Comparison of ENCODE assay signal across 12 cellular contexts in genomic region chr11:2525166-2525861, GRCh38.
DNase-seq lines count a peak whose midpoint lies in the region; ATAC-seq and TF ChIP-seq lines count a peak whose summit lies in the region.
"Had no signal": no experiment of that assay in that cellular context is flagged by ENCODE, and none has a peak within 500 bp of the region (broad histone marks: within the 10 kb centered on the region; RNA-seq: fewer than 3 reads in every experiment).

No MANE protein-coding gene starts in this region.

- 52% methylated on average over 10 of the region's 17 CpGs for WGBS in suprapubic skin

- H3K9me3 Mint-ChIP-seq in activated T-cell treated with anti-CD3 and anti-CD28 coated beads, Interleukin-2, amount 50 U/mL, for 24 hours = no peaks in the 10 kb centered on the region
- no peaks in the 10 kb centered on the region for H3K9me3 Mint-ChIP-seq in activated naive CD4-positive, alpha-beta T cell treated with anti-CD3 and anti-CD28 coated beads, Interleukin-2, amount 10 ng/mL, durations not matched to agents 7 days and 5 days
- H3K9me3 Mint-ChIP-seq: activated T-helper 1 cell treated with anti-CD3 and anti-CD28 coated beads, Interleukin-12 subunit alpha, Interleukin-12 subunit beta, Interleukin-2, Interleukin-4 antibody, amounts not matched to agents 30 ng/mL and 10 ng/mL and 1 ng/mL, durations not matched to agents 14 hours and 24 hours and 36 hours; T-helper 1 cell treated with Interleukin-12 subunit alpha and Interleukin-12 subunit beta and Interleukin-4 antibody, amounts not matched to agents 30 μg/mL and 1 μg/mL, for 36 hours had no signal

- H3K27me3 ChIP-seq in lower lobe of right lung (ENCODE audit: low read depth) (no peaks in the 10 kb centered on the region), suprapubic skin (peaks cover 62% of the 10 kb centered on the region), MG63 (no peaks in the 10 kb centered on the region)

- CTCF ChIA-PET in activated naive CD4-positive, alpha-beta T cell treated with anti-CD3 and anti-CD28 coated beads, Interleukin-2, amount 10 ng/mL, durations not matched to agents 7 days and 5 days (lab: Charles Lee) = no interaction called here

- H3K9me3 ChIP-seq in lower lobe of right lung (no peaks in the 10 kb centered on the region), suprapubic skin (no peaks in the 10 kb centered on the region), MG63 (no peaks in the 10 kb centered on the region)
- H3K9me3 ChIP-seq: thoracic aorta had no signal

- peak overlapping the region; percentile 44 for H3K27ac Mint-ChIP-seq in activated T-cell treated with anti-CD3 and anti-CD28 coated beads, Interleukin-2, amount 50 U/mL, for 24 hours
- H3K27ac Mint-ChIP-seq in activated naive CD4-positive, alpha-beta T cell treated with anti-CD3 and anti-CD28 coated beads, Interleukin-2, amount 10 ng/mL, durations not matched to agents 7 days and 5 days = peak overlapping the region; percentile 70
- H3K27ac Mint-ChIP-seq: activated T-helper 1 cell treated with anti-CD3 and anti-CD28 coated beads, Interleukin-12 subunit alpha, Interleukin-12 subunit beta, Interleukin-2, Interleukin-4 antibody, amounts not matched to agents 30 ng/mL and 10 ng/mL and 1 ng/mL, durations not matched to agents 14 hours and 24 hours and 36 hours; T-helper 1 cell treated with Interleukin-12 subunit alpha and Interleukin-12 subunit beta and Interleukin-4 antibody, amounts not matched to agents 30 μg/mL and 1 μg/mL, for 36 hours had no signal

- no peak overlapping the region for H3K27ac ChIP-seq in lower lobe of right lung
- H3K27ac ChIP-seq in suprapubic skin = no peak overlapping the region
- H3K27ac ChIP-seq: thoracic aorta had no signal

- no peak for TF ChIP-seq POLR2A in suprapubic skin (IDR thresholded peaks at IDR 0.05)

- TF ChIP-seq CTCF in lower lobe of right lung (IDR thresholded peaks at IDR 0.05) (no peak), suprapubic skin (IDR thresholded peaks at IDR 0.05) (no peak)

- H3K36me3 ChIP-seq in lower lobe of right lung = no peaks in the 10 kb centered on the region
- H3K36me3 ChIP-seq in suprapubic skin = no peaks in the 10 kb centered on the region
- H3K36me3 ChIP-seq in MG63 = no peaks in the 10 kb centered on the region
- H3K36me3 ChIP-seq: thoracic aorta had no signal

- intact Hi-C loops in lower lobe of right lung (cut with DNase I) = no loop called here

- no peak overlapping the region for H3K4me3 Mint-ChIP-seq in activated T-cell treated with anti-CD3 and anti-CD28 coated beads, Interleukin-2, amount 50 U/mL, for 24 hours
- H3K4me3 Mint-ChIP-seq in activated naive CD4-positive, alpha-beta T cell treated with anti-CD3 and anti-CD28 coated beads, Interleukin-2, amount 10 ng/mL, durations not matched to agents 7 days and 5 days = no peak overlapping the region
- H3K4me3 Mint-ChIP-seq: activated T-helper 1 cell treated with anti-CD3 and anti-CD28 coated beads, Interleukin-12 subunit alpha, Interleukin-12 subunit beta, Interleukin-2, Interleukin-4 antibody, amounts not matched to agents 30 ng/mL and 10 ng/mL and 1 ng/mL, durations not matched to agents 14 hours and 24 hours and 36 hours; T-helper 1 cell treated with Interleukin-12 subunit alpha and Interleukin-12 subunit beta and Interleukin-4 antibody, amounts not matched to agents 30 μg/mL and 1 μg/mL, for 36 hours had no signal

- TF ChIP-seq EP300 in suprapubic skin (IDR thresholded peaks at IDR 0.05) = no peak

- DNase-seq in activated T-cell treated with anti-CD3 and anti-CD28 coated beads, Interleukin-2, amount 50 U/mL, for 24 hours = peak; percentile 26
- DNase-seq in activated T-cell treated with anti-CD3 and anti-CD28 coated beads, Interleukin-2, amount 50 U/mL, for 48 hours = no peak
- DNase-seq in activated naive CD4-positive, alpha-beta T cell treated with anti-CD3 and anti-CD28 coated beads, Interleukin-2, amount 10 ng/mL, durations not matched to agents 7 days and 5 days = peak; percentile 14
- DNase-seq in lower lobe of right lung (peak; percentile 41), suprapubic skin (ENCODE audit: low spot score in 2 of 2) (peak; percentile 57 to 65), HPDE6-E6E7 (ENCODE audit: extremely low spot score) (no peak), MG63 (no peak)
- DNase-seq: stimulated activated CD4-positive, alpha-beta T cell treated with anti-CD3 and anti-CD28 coated beads, Interleukin-4, amount 100 ng/mL, for 24 hours had no signal

- H3K36me3 Mint-ChIP-seq in activated T-cell treated with anti-CD3 and anti-CD28 coated beads, Interleukin-2, amount 50 U/mL, for 24 hours (ENCODE audit: low read depth) = no peaks in the 10 kb centered on the region
- no peaks in the 10 kb centered on the region for H3K36me3 Mint-ChIP-seq in activated naive CD4-positive, alpha-beta T cell treated with anti-CD3 and anti-CD28 coated beads, Interleukin-2, amount 10 ng/mL, durations not matched to agents 7 days and 5 days

- H3K4me1 ChIP-seq in lower lobe of right lung (peaks cover 16% of the 10 kb centered on the region), suprapubic skin (peaks cover 7% of the 10 kb centered on the region)

- ATAC-seq in lower lobe of right lung = no peak
- ATAC-seq in GM19452 (IDR thresholded peaks at IDR 0.05; ENCODE audit: unreplicated experiment) = no peak

- H3K4me3 ChIP-seq in lower lobe of right lung (no peak overlapping the region), suprapubic skin (no peak overlapping the region), MG63 (no peak overlapping the region)
- H3K4me3 ChIP-seq: thoracic aorta had no signal

- peaks cover 30% of the 10 kb centered on the region for H3K4me1 Mint-ChIP-seq in activated T-cell treated with anti-CD3 and anti-CD28 coated beads, Interleukin-2, amount 50 U/mL, for 24 hours (ENCODE audit: low read depth)
- peaks cover 34% of the 10 kb centered on the region for H3K4me1 Mint-ChIP-seq in activated naive CD4-positive, alpha-beta T cell treated with anti-CD3 and anti-CD28 coated beads, Interleukin-2, amount 10 ng/mL, durations not matched to agents 7 days and 5 days

- no peaks in the 10 kb centered on the region for H3K27me3 Mint-ChIP-seq in activated T-cell treated with anti-CD3 and anti-CD28 coated beads, Interleukin-2, amount 50 U/mL, for 24 hours
- H3K27me3 Mint-ChIP-seq in activated naive CD4-positive, alpha-beta T cell treated with anti-CD3 and anti-CD28 coated beads, Interleukin-2, amount 10 ng/mL, durations not matched to agents 7 days and 5 days = no peaks in the 10 kb centered on the region

Comparison
In these comparisons a context has a peak if more than half of its experiments do, and no peak if none do; other contexts are left out.
1. DNase-seq: peak in activated T-cell treated with anti-CD3 and anti-CD28 coated beads, Interleukin-2, amount 50 U/mL, for 24 hours (single experiment), activated naive CD4-positive, alpha-beta T cell treated with anti-CD3 and anti-CD28 coated beads, Interleukin-2, amount 10 ng/mL, durations not matched to agents 7 days and 5 days (single experiment), lower lobe of right lung (single experiment) and suprapubic skin (2 of 2); none in activated T-cell treated with anti-CD3 and anti-CD28 coated beads, Interleukin-2, amount 50 U/mL, for 48 hours (0 of 2), HPDE6-E6E7 (single experiment) and MG63 (single experiment).